Comparison of ENCODE assay signal across 25 cellular contexts in genomic region chr20:34310481-34311117, GRCh38. TPM values are rescaled to one million over a fixed set of nuclear protein-coding genes. Genes with fewer than 3 reads are reported as not detected.
DNase-seq lines count a peak whose midpoint lies in the region; ATAC-seq and TF ChIP-seq lines count a peak whose summit lies in the region.
"Had no signal": no experiment of that assay in that cellular context is flagged by ENCODE, and none has a peak within 500 bp of the region (broad histone marks: within the 10 kb centered on the region; RNA-seq: fewer than 3 reads in every experiment).

No MANE protein-coding gene starts in this region.

- no peaks in the 10 kb centered on the region for H3K36me3 ChIP-seq in osteoblast (ENCODE audit: insufficient read depth, low read length)
- H3K36me3 ChIP-seq: BLaER1, heart left ventricle, prostate gland had no signal

- peaks cover 2% of the 10 kb centered on the region for H4K20me1 ChIP-seq in osteoblast (ENCODE audit: insufficient read depth, low read length)
- H4K20me1 ChIP-seq: BLaER1 had no signal

- no peak for TF ChIP-seq CTCF in C4-2B (conservative IDR thresholded peaks at IDR 0.05)
- no peak for TF ChIP-seq CTCF in WTC11 (IDR thresholded peaks at IDR 0.05)
- no peak for TF ChIP-seq CTCF in osteoblast (IDR thresholded peaks at IDR 0.05; ENCODE audit: extremely low read depth, low read depth, low read length)
- TF ChIP-seq CTCF in activated CD8-positive, alpha-beta T cell treated with anti-CD3 and anti-CD28 coated beads for 36 hours (IDR thresholded peaks at IDR 0.05), result no peak

- peaks cover 3% of the 10 kb centered on the region for H3K9me3 Mint-ChIP-seq in WTC11
- no peaks in the 10 kb centered on the region for H3K9me3 Mint-ChIP-seq in activated T-cell treated with anti-CD3 and anti-CD28 coated beads, Interleukin-2, amount 50 U/mL, for 72 hours
- H3K9me3 Mint-ChIP-seq in activated CD8-positive, alpha-beta T cell treated with anti-CD3 and anti-CD28 coated beads for 36 hours, result no peaks in the 10 kb centered on the region
- H3K9me3 Mint-ChIP-seq: activated B cell treated with CpG ODN at 0.5 μM for 24 hours; central memory CD8-positive, alpha-beta T cell; natural killer cell treated with Interleukin-12 subunit alpha and Interleukin-12 subunit beta and Interleukin-15 and Interleukin-18, amount 100 ng/mL, for 72 hours; T-helper 2 cell treated with Interferon-gamma antibody and Interleukin-4, amounts not matched to agents 5 μg/mL and 100 μg/mL, for 36 hours had no signal

- H3K4me2 ChIP-seq in osteoblast (ENCODE audit: insufficient read depth, low read length), result peak overlapping the region; percentile 82
- H3K4me2 ChIP-seq: SK-N-SH had no signal

- intact Hi-C loops in activated CD8-positive, alpha-beta T cell treated with anti-CD3 and anti-CD28 coated beads for 36 hours (cut with micrococcal nuclease), result no loop called here

- POLR2A ChIA-PET in WTC11 (lab: Charles Lee), result interaction anchor here (1.0 to 1.8 kb wide), 4 partner anchors 8 to 206 kb away, joined by 3 to 4 read pairs (median 4); partner anchors contain the start of genes AHCY and DYNLRB1
- POLR2A ChIA-PET in activated CD8-positive, alpha-beta T cell treated with anti-CD3 and anti-CD28 coated beads for 36 hours (lab: Charles Lee), result no interaction called here

- CTCF ChIA-PET in WTC11 (lab: Charles Lee), result interaction anchor here (0.6 to 4.1 kb wide), 20 partner anchors 9 to 252 kb away, joined by 3 to 104 read pairs (median 17); partner anchors contain the start of genes AHCY, DYNLRB1 and ITCH
- CTCF ChIA-PET in activated CD8-positive, alpha-beta T cell treated with anti-CD3 and anti-CD28 coated beads for 36 hours (lab: Charles Lee), result interaction anchor here (1.2 to 8.3 kb wide), 4 partner anchors 9 to 213 kb away, joined by 4 to 114 read pairs (median 70); partner anchors contain the start of genes AHCY, DYNLRB1 and ITCH

- H3K27me3 ChIP-seq in osteoblast (ENCODE audit: insufficient read depth, low read length), result no peaks in the 10 kb centered on the region

- peaks cover 16% of the 10 kb centered on the region for H3K27me3 Mint-ChIP-seq in WTC11 (ENCODE audit: low read depth)
- H3K27me3 Mint-ChIP-seq in activated T-cell treated with anti-CD3 and anti-CD28 coated beads, Interleukin-2, amount 50 U/mL, for 72 hours (ENCODE audit: low read depth), result peaks cover 20% of the 10 kb centered on the region
- peaks cover 14% of the 10 kb centered on the region for H3K27me3 Mint-ChIP-seq in activated CD8-positive, alpha-beta T cell treated with anti-CD3 and anti-CD28 coated beads for 36 hours

- H3K4me3 Mint-ChIP-seq in WTC11, result peak overlapping the region; percentile 81
- H3K4me3 Mint-ChIP-seq in activated T-cell treated with anti-CD3 and anti-CD28 coated beads, Interleukin-2, amount 50 U/mL, for 72 hours, result no peak overlapping the region
- H3K4me3 Mint-ChIP-seq in activated CD8-positive, alpha-beta T cell treated with anti-CD3 and anti-CD28 coated beads for 36 hours, result no peak overlapping the region
- H3K4me3 Mint-ChIP-seq: activated B cell treated with CpG ODN at 0.5 μM for 24 hours; central memory CD8-positive, alpha-beta T cell; natural killer cell treated with Interleukin-12 subunit alpha and Interleukin-12 subunit beta and Interleukin-15 and Interleukin-18, amount 100 ng/mL, for 72 hours; T-helper 2 cell treated with Interferon-gamma antibody and Interleukin-4, amounts not matched to agents 5 μg/mL and 100 μg/mL, for 36 hours had no signal

- no peak overlapping the region for H3K27ac Mint-ChIP-seq in WTC11
- H3K27ac Mint-ChIP-seq in activated T-cell treated with anti-CD3 and anti-CD28 coated beads, Interleukin-2, amount 50 U/mL, for 72 hours, result no peak overlapping the region
- no peak overlapping the region for H3K27ac Mint-ChIP-seq in activated CD8-positive, alpha-beta T cell treated with anti-CD3 and anti-CD28 coated beads for 36 hours
- H3K27ac Mint-ChIP-seq: activated B cell treated with CpG ODN at 0.5 μM for 24 hours; natural killer cell treated with Interleukin-12 subunit alpha and Interleukin-12 subunit beta and Interleukin-15 and Interleukin-18, amount 100 ng/mL, for 72 hours; T-helper 2 cell treated with Interferon-gamma antibody and Interleukin-4, amounts not matched to agents 5 μg/mL and 100 μg/mL, for 36 hours had no signal

- H3K36me3 Mint-ChIP-seq in WTC11, result no peaks in the 10 kb centered on the region
- no peaks in the 10 kb centered on the region for H3K36me3 Mint-ChIP-seq in activated T-cell treated with anti-CD3 and anti-CD28 coated beads, Interleukin-2, amount 50 U/mL, for 72 hours (ENCODE audit: insufficient read depth in 2 of 2)
- H3K36me3 Mint-ChIP-seq in activated CD8-positive, alpha-beta T cell treated with anti-CD3 and anti-CD28 coated beads for 36 hours (ENCODE audit: low read depth), result no peaks in the 10 kb centered on the region
- H3K36me3 Mint-ChIP-seq: natural killer cell treated with Interleukin-12 subunit alpha and Interleukin-12 subunit beta and Interleukin-15 and Interleukin-18, amount 100 ng/mL, for 72 hours had no signal

- H3K4me1 Mint-ChIP-seq in WTC11, result peaks cover 7% of the 10 kb centered on the region; the same call in 1 of the 2 replicates
- H3K4me1 Mint-ChIP-seq in activated T-cell treated with anti-CD3 and anti-CD28 coated beads, Interleukin-2, amount 50 U/mL, for 72 hours (ENCODE audit: low read depth), result peaks cover 24% of the 10 kb centered on the region
- peaks cover 4% of the 10 kb centered on the region for H3K4me1 Mint-ChIP-seq in activated CD8-positive, alpha-beta T cell treated with anti-CD3 and anti-CD28 coated beads for 36 hours (ENCODE audit: low read depth)

- ATAC-seq in WTC11 (no peak), left lobe of liver (peak; percentile 4)
- ATAC-seq in activated T-cell treated with anti-CD3 and anti-CD28 coated beads, Interleukin-2, amount 50 U/mL, for 72 hours (replicated peaks in 1 of 2), result no peak
- ATAC-seq in activated CD8-positive, alpha-beta T cell treated with anti-CD3 and anti-CD28 coated beads for 36 hours, result no peak
- ATAC-seq: natural killer cell treated with Interleukin-12 subunit alpha and Interleukin-12 subunit beta and Interleukin-15 and Interleukin-18, amount 100 ng/mL, for 72 hours had no signal

- no peak overlapping the region for H3K4me3 ChIP-seq in osteoblast (ENCODE audit: insufficient read depth, low read length)
- H3K4me3 ChIP-seq: BLaER1, prostate gland had no signal

- no peaks in the 10 kb centered on the region for H3K79me2 ChIP-seq in osteoblast (ENCODE audit: insufficient read depth, low read length)

- DNase-seq in WTC11 (ENCODE audit: low spot score) (no peak), left lobe of liver (ENCODE audit: low spot score) (peak; percentile 61), osteoblast (ENCODE audit: insufficient read length, low spot score, missing footprints) (no peak), NCI-H187 treated with DMSO at 0.1 percent for 48 hours (lab: John Stamatoyannopoulos, UW) (no peak), activated gamma-delta T cell (lab: John Stamatoyannopoulos, UW) (no peak)
- DNase-seq in activated T-cell treated with anti-CD3 and anti-CD28 coated beads, Interleukin-2, amount 50 U/mL, for 72 hours, result no peak
- no peak for DNase-seq in activated CD8-positive, alpha-beta T cell treated with anti-CD3 and anti-CD28 coated beads for 36 hours
- DNase-seq: ACHN; activated B cell treated with CpG ODN at 0.5 μM for 24 hours; activated CD4-positive, alpha-beta T cell treated with anti-CD3 and anti-CD28 coated beads, Interleukin-2, amount 50 U/mL, for 4 hours; activated CD8-positive, alpha-beta memory T cell treated with anti-CD3 and anti-CD28 coated beads, Interleukin-2, amount 50 U/mL, for 48 hours; COR-L47; midbrain; NCI-H187; SK-N-SH; stimulated activated CD4-positive, alpha-beta T cell treated with anti-CD3 and anti-CD28 coated beads, Interleukin-1b, Interleukin-23, amount 100 ng/mL, for 48 hours had no signal

- H3K9me3 ChIP-seq in osteoblast (ENCODE audit: low read depth, low read length), result no peaks in the 10 kb centered on the region
- H3K9me3 ChIP-seq: BLaER1, heart left ventricle, prostate gland, SK-N-SH had no signal

- H3K27ac ChIP-seq in C4-2B (peak overlapping the region; percentile 65), osteoblast (ENCODE audit: low read depth, low read length) (no peak overlapping the region)
- H3K27ac ChIP-seq: BLaER1, epithelial cell of prostate, heart left ventricle, RWPE1 had no signal

- peaks cover 11% of the 10 kb centered on the region for H3K4me1 ChIP-seq in osteoblast (ENCODE audit: insufficient read depth, low read length)

- no peak overlapping the region for H2AFZ ChIP-seq in osteoblast (ENCODE audit: low read length)

TF ChIP-seq in WTC11, 78 proteins besides CTCF, POLR2A, EP300 and RAD21 (continues in another document):
- no peak for TF ChIP-seq ZNF219 (CRISPR knock-in tag; IDR thresholded peaks at IDR 0.05; ENCODE audit: borderline replicate concordance)
- TF ChIP-seq ZNF138 (CRISPR knock-in tag; conservative IDR thresholded peaks at IDR 0.05), result no peak
- TF ChIP-seq ATF2 (CRISPR knock-in tag; IDR thresholded peaks at IDR 0.05; ENCODE audit: borderline replicate concordance, low read depth), result no peak

RNA-seq across cellular contexts. Expression of gene AHCY, which starts 7.4 kb away (rescaled TPM):
- total RNA-seq in WTC11 (2021) (401 to 415 TPM (median 411 TPM) in 3 replicates), left lobe of liver (115 TPM), osteoblast (87.6 and 98.7 TPM in 2 replicates)
- 100 to 1,000 TPM in 1 of 2 donors, 10 to 100 TPM in 1; 99.0 to 130 TPM for total RNA-seq in activated T-cell treated with anti-CD3 and anti-CD28 coated beads, Interleukin-2, amount 50 U/mL, for 72 hours
- total RNA-seq in activated CD8-positive, alpha-beta T cell treated with anti-CD3 and anti-CD28 coated beads for 36 hours, result 100 to 1,000 TPM; 256 to 258 TPM

RNA-seq across cellular contexts. Expression of gene ITCH, which starts 52.5 kb away (rescaled TPM):
- total RNA-seq in WTC11 (2021) (35.8 to 43.4 TPM (median 36.4 TPM) in 3 replicates), left lobe of liver (45.6 TPM), osteoblast (73.4 and 79.3 TPM in 2 replicates)
- 10 to 100 TPM; 66.5 to 72.1 TPM for total RNA-seq in activated T-cell treated with anti-CD3 and anti-CD28 coated beads, Interleukin-2, amount 50 U/mL, for 72 hours
- total RNA-seq in activated CD8-positive, alpha-beta T cell treated with anti-CD3 and anti-CD28 coated beads for 36 hours, result 10 to 100 TPM; 46.0 to 51.8 TPM
